ENCODE assay signal across 1 cellular context in genomic region chr14:23299986-23300686, GRCh38.
TF ChIP-seq lines count a peak whose summit lies in the region.

No MANE protein-coding gene starts in this region.

TF ChIP-seq in HepG2, 621 proteins besides CTCF, POLR2A, EP300 and RAD21 (continues in another document):
- TF ChIP-seq, protein P1, sequence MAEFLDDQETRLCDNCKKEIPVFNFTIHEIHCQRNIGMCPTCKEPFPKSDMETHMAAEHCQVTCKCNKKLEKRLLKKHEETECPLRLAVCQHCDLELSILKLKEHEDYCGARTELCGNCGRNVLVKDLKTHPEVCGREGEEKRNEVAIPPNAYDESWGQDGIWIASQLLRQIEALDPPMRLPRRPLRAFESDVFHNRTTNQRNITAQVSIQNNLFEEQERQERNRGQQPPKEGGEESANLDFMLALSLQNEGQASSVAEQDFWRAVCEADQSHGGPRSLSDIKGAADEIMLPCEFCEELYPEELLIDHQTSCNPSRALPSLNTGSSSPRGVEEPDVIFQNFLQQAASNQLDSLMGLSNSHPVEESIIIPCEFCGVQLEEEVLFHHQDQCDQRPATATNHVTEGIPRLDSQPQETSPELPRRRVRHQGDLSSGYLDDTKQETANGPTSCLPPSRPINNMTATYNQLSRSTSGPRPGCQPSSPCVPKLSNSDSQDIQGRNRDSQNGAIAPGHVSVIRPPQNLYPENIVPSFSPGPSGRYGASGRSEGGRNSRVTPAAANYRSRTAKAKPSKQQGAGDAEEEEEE (CRISPR knock-in tag; IDR thresholded peaks at IDR 0.05; ENCODE audit: borderline replicate concordance), result peak; percentile 38; the same call in 1 of the 2 replicates
- TF ChIP-seq ZNF143 (CRISPR knock-in tag; IDR thresholded peaks at IDR 0.05) (peak; percentile 37; the same call in 1 of the 2 replicates), ZNF569 (CRISPR knock-in tag; IDR thresholded peaks at IDR 0.05; ENCODE audit: borderline replicate concordance) (peak; percentile 84; the same call in 1 of the 2 replicates), ZSCAN12 (CRISPR knock-in tag; IDR thresholded peaks at IDR 0.05) (0 out of 2 replicates have a peak, but pooled peaks have one; percentile 14), FOSL1 (CRISPR knock-in tag; IDR thresholded peaks at IDR 0.05; ENCODE audit: borderline replicate concordance) (no peak), ZIK1 (CRISPR knock-in tag; IDR thresholded peaks at IDR 0.05; ENCODE audit: borderline replicate concordance, low read depth) (0 out of 2 replicates have a peak, but pooled peaks have one; percentile 21), ZNF350 (CRISPR knock-in tag; IDR thresholded peaks at IDR 0.05; ENCODE audit: borderline replicate concordance, low read depth) (peak; percentile 7; the same call in 1 of the 2 replicates), ZNF558 (CRISPR knock-in tag; IDR thresholded peaks at IDR 0.05; ENCODE audit: borderline replicate concordance) (no peak), ZNF263 (CRISPR knock-in tag; IDR thresholded peaks at IDR 0.05) (0 out of 2 replicates have a peak, but pooled peaks have one; percentile 28), BRCA1 (CRISPR knock-in tag; IDR thresholded peaks at IDR 0.05) (peak; percentile 58; the same call in 1 of the 2 replicates), ZNF543 (CRISPR knock-in tag; IDR thresholded peaks at IDR 0.05) (no peak), ZNF354B (CRISPR knock-in tag; IDR thresholded peaks at IDR 0.05) (no peak), ZNF550 (CRISPR knock-in tag; IDR thresholded peaks at IDR 0.05; ENCODE audit: borderline replicate concordance) (no peak), ZFP90 (CRISPR knock-in tag; IDR thresholded peaks at IDR 0.05; ENCODE audit: borderline replicate concordance) (peak; percentile 60; the same call in 1 of the 2 replicates), KIAA2018 (CRISPR knock-in tag; IDR thresholded peaks at IDR 0.05; ENCODE audit: borderline replicate concordance) (0 out of 2 replicates have a peak, but pooled peaks have one; percentile 31), ZSCAN20 (CRISPR knock-in tag; IDR thresholded peaks at IDR 0.05; ENCODE audit: borderline replicate concordance) (0 out of 2 replicates have a peak, but pooled peaks have one; percentile 28), ZNF232 (CRISPR knock-in tag; IDR thresholded peaks at IDR 0.05; ENCODE audit: borderline replicate concordance) (0 out of 2 replicates have a peak, but pooled peaks have one; percentile 3), ZNF362 (CRISPR knock-in tag; IDR thresholded peaks at IDR 0.05; ENCODE audit: borderline replicate concordance) (peak; percentile 75; the same call in 1 of the 2 replicates), ESRRA (CRISPR knock-in tag; IDR thresholded peaks at IDR 0.05; ENCODE audit: low read depth) (no peak), TEF (CRISPR knock-in tag; IDR thresholded peaks at IDR 0.05) (peak; percentile 7; the same call in 1 of the 2 replicates), KLF12 (CRISPR knock-in tag; IDR thresholded peaks at IDR 0.05; ENCODE audit: borderline replicate concordance) (peak; percentile 58; the same call in 1 of the 2 replicates), RBFOX2 (IDR thresholded peaks at IDR 0.05; ENCODE audit: low read depth, low read length) (0 out of 2 replicates have a peak, but pooled peaks have one; percentile 37), PRDM10 (CRISPR knock-in tag; IDR thresholded peaks at IDR 0.05; ENCODE audit: low read depth) (no peak), ZNF34 (CRISPR knock-in tag; IDR thresholded peaks at IDR 0.05; ENCODE audit: borderline replicate concordance) (no peak), ZNF12 (CRISPR knock-in tag; IDR thresholded peaks at IDR 0.05) (no peak), ZFY (CRISPR knock-in tag; IDR thresholded peaks at IDR 0.05) (peak; percentile 50)
- TF ChIP-seq, protein P2, sequence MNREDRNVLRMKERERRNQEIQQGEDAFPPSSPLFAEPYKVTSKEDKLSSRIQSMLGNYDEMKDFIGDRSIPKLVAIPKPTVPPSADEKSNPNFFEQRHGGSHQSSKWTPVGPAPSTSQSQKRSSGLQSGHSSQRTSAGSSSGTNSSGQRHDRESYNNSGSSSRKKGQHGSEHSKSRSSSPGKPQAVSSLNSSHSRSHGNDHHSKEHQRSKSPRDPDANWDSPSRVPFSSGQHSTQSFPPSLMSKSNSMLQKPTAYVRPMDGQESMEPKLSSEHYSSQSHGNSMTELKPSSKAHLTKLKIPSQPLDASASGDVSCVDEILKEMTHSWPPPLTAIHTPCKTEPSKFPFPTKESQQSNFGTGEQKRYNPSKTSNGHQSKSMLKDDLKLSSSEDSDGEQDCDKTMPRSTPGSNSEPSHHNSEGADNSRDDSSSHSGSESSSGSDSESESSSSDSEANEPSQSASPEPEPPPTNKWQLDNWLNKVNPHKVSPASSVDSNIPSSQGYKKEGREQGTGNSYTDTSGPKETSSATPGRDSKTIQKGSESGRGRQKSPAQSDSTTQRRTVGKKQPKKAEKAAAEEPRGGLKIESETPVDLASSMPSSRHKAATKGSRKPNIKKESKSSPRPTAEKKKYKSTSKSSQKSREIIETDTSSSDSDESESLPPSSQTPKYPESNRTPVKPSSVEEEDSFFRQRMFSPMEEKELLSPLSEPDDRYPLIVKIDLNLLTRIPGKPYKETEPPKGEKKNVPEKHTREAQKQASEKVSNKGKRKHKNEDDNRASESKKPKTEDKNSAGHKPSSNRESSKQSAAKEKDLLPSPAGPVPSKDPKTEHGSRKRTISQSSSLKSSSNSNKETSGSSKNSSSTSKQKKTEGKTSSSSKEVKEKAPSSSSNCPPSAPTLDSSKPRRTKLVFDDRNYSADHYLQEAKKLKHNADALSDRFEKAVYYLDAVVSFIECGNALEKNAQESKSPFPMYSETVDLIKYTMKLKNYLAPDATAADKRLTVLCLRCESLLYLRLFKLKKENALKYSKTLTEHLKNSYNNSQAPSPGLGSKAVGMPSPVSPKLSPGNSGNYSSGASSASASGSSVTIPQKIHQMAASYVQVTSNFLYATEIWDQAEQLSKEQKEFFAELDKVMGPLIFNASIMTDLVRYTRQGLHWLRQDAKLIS (CRISPR knock-in tag; IDR thresholded peaks at IDR 0.05), result no peak
- TF ChIP-seq, protein P3, sequence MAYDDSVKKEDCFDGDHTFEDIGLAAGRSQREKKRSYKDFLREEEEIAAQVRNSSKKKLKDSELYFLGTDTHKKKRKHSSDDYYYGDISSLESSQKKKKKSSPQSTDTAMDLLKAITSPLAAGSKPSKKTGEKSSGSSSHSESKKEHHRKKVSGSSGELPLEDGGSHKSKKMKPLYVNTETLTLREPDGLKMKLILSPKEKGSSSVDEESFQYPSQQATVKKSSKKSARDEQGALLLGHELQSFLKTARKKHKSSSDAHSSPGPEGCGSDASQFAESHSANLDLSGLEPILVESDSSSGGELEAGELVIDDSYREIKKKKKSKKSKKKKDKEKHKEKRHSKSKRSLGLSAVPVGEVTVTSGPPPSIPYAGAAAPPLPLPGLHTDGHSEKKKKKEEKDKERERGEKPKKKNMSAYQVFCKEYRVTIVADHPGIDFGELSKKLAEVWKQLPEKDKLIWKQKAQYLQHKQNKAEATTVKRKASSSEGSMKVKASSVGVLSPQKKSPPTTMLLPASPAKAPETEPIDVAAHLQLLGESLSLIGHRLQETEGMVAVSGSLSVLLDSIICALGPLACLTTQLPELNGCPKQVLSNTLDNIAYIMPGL (CRISPR knock-in tag; IDR thresholded peaks at IDR 0.05; ENCODE audit: borderline replicate concordance in 1 of 2, low read depth in 1 of 2), result peak in 1 of 2 experiments; percentile 5; a peak in 1 of 4 replicates
